In genomic region chr1:55717111-55717510, GRCh38 we compare ENCODE assay signal across 1 cellular context.
TF ChIP-seq lines count a peak whose summit lies in the region.

No MANE protein-coding gene starts in this region.

TF ChIP-seq in IMR-90, 13 proteins besides CTCF, POLR2A, EP300 and RAD21:
- TF ChIP-seq CHD1 (IDR thresholded peaks at IDR 0.05; ENCODE audit: low read depth, low read length) (no peak), RFX5 (IDR thresholded peaks at IDR 0.05; ENCODE audit: low read depth, low read length) (no peak), MAFK (IDR thresholded peaks at IDR 0.05; ENCODE audit: low read depth, low read length) (peak; percentile 85), BHLHE40 (IDR thresholded peaks at IDR 0.05; ENCODE audit: low read depth, low read length) (no peak), CEBPB (IDR thresholded peaks at IDR 0.05; ENCODE audit: low read depth, low read length) (peak; percentile 43; the same call in 1 of the 2 replicates), ELK1 (IDR thresholded peaks at IDR 0.05; ENCODE audit: borderline replicate concordance, low read depth, low read length) (no peak)
